Comparison of ENCODE assay signal across 14 cellular contexts in the genomic region with DNA sequence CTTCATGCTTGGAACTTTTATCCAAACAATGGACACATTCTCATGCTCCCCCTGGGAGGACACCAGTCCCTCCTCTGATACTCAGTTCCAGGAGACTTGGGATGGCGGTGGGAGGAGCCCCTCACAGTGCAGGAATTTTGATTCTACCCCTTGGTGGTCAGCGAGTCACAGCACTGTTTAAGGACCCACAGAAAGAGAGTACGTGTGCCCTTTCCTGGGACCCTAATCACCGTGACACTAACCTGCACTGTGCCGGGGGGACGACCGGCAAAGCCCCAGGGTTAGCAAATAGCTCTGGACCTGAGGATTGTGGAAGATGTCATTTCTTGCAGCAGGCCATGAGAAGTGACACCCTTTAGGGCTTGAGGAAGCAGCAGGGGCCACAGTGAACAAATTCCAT. TPM values are rescaled to one million over a fixed set of nuclear protein-coding genes. Genes with fewer than 3 reads are reported as not detected.
DNase-seq lines count a peak whose midpoint lies in the region; ATAC-seq, FAIRE-seq and TF ChIP-seq lines count a peak whose summit lies in the region.
"Had no signal": no experiment of that assay in that cellular context is flagged by ENCODE, and none has a peak within 500 bp of the region (broad histone marks: within the 10 kb centered on the region; RNA-seq: fewer than 3 reads in every experiment).

No MANE protein-coding gene starts in this region.

- no TSS peak for BruUV-seq in PC-9 (replicated peaks; lab: Mats Ljungman, UMichigan)

- H3K9me3 ChIP-seq in left ventricle myocardium inferior (replicated peaks) (no peaks in the 10 kb centered on the region), heart left ventricle (no peaks in the 10 kb centered on the region), keratinocyte (ENCODE audit: control insufficient read depth, low read depth, low read length) (no peaks in the 10 kb centered on the region), uterus (no peaks in the 10 kb centered on the region), PC-9 (ENCODE audit: insufficient read depth, low read depth) (no peaks in the 10 kb centered on the region)

- no peaks in the 10 kb centered on the region for H3K9me2 ChIP-seq in PC-9 (ENCODE audit: insufficient read depth)

- peaks cover 51% of the 10 kb centered on the region for H3K4me1 ChIP-seq in left ventricle myocardium inferior
- H3K4me1 ChIP-seq in heart left ventricle, result peaks cover 0 to 54% (median 19%) of the 10 kb centered on the region in 12 donors
- peaks cover 70% of the 10 kb centered on the region for H3K4me1 ChIP-seq in keratinocyte (ENCODE audit: control insufficient read depth, extremely low read depth, insufficient read depth, low read length)
- H3K4me1 ChIP-seq in rectal smooth muscle tissue (ENCODE audit: control insufficient read depth, insufficient read depth, low read length), result peaks cover 16% of the 10 kb centered on the region
- peaks cover 7 to 14% of the 10 kb centered on the region in 2 donors for H3K4me1 ChIP-seq in uterus
- H3K4me1 ChIP-seq in PC-9 (replicated peaks; ENCODE audit: insufficient read depth), result peaks cover 23% of the 10 kb centered on the region

- TF ChIP-seq CTCF in left ventricle myocardium inferior (IDR thresholded peaks at IDR 0.05; ENCODE audit: borderline replicate concordance) (no peak), heart left ventricle (IDR thresholded peaks at IDR 0.05) (no peak), keratinocyte (optimal IDR thresholded peaks at IDR 0.05 in 1 of 3, IDR thresholded peaks at IDR 0.05 in 1 of 3, conservative IDR thresholded peaks at IDR 0.05 in 1 of 3; ENCODE audit: extremely low read depth in 1 of 3, insufficient read depth in 2 of 3, low read length in 3 of 3) (no peak), uterus (IDR thresholded peaks at IDR 0.05) (no peak), PC-9 (conservative IDR thresholded peaks at IDR 0.05) (no peak)

- H3K4me3 ChIP-seq in left ventricle myocardium inferior, result no peak overlapping the region
- H3K4me3 ChIP-seq in heart left ventricle, result no peak overlapping the region
- no peak overlapping the region for H3K4me3 ChIP-seq in keratinocyte (ENCODE audit: control insufficient read depth in 2 of 3, extremely low read depth in 1 of 3, insufficient read depth in 2 of 3, low read depth in 1 of 3, low read length in 3 of 3)
- no peak overlapping the region for H3K4me3 ChIP-seq in rectal smooth muscle tissue (ENCODE audit: low read length)
- no peak overlapping the region for H3K4me3 ChIP-seq in uterus
- no peak overlapping the region for H3K4me3 ChIP-seq in PC-9
- H3K4me3 ChIP-seq: GM23248 had no signal

- no peak overlapping the region for H2AFZ ChIP-seq in keratinocyte (ENCODE audit: control insufficient read depth, low read length)
- no peak overlapping the region for H2AFZ ChIP-seq in PC-9
- H2AFZ ChIP-seq: GM23248 had no signal

- H3K4me2 ChIP-seq in keratinocyte (ENCODE audit: control insufficient read depth, extremely low read depth, insufficient read depth, low read depth, low read length) (peak overlapping the region; percentile 49), PC-9 (no peak overlapping the region)

- POLR2A ChIA-PET in PC-9 (lab: Charles Lee; ENCODE audit: unreplicated experiment), result no interaction called here

- ATAC-seq in heart left ventricle (no peak), HG03520 (IDR thresholded peaks at IDR 0.05; ENCODE audit: unreplicated experiment) (no peak)

- H3F3A ChIP-seq in PC-9 (ENCODE audit: insufficient read depth, low read depth), result peaks cover 4% of the 10 kb centered on the region; the same call in 1 of the 2 replicates

- H3K9me1 ChIP-seq in keratinocyte (ENCODE audit: control insufficient read depth, extremely low read depth, insufficient read depth, low read length), result peaks cover 11% of the 10 kb centered on the region

- no peak for FAIRE-seq in keratinocyte (lab: Jason Lieb, UNC)
- FAIRE-seq: GM19239 had no signal

- 83 to 95% (median 88%) methylated on average over 6 to 7 of the region's 7 CpGs for WGBS in heart left ventricle, 4 donors

- peaks cover 78% of the 10 kb centered on the region for H3K79me2 ChIP-seq in keratinocyte (ENCODE audit: control insufficient read depth, insufficient read depth, low read length)
- peaks cover 10% of the 10 kb centered on the region for H3K79me2 ChIP-seq in PC-9 (ENCODE audit: low read depth)

- intact Hi-C loops in left ventricle myocardium inferior (cut with micrococcal nuclease) (no loop called here), heart left ventricle (cut with DNase I) (no loop called here), uterus (cut with DNase I; ENCODE audit: low total_unique reads) (no loop called here), PC-9 (cut with micrococcal nuclease; ENCODE audit: unreplicated experiment) (no loop called here)

- CTCF ChIA-PET in PC-9 (lab: Charles Lee), result no interaction called here

- TF ChIP-seq POLR2A in heart left ventricle (IDR thresholded peaks at IDR 0.05) (no peak), uterus (IDR thresholded peaks at IDR 0.05) (no peak)

- dilution Hi-C loops in keratinocyte (cut with MboI; ENCODE audit: extremely low pct_ligation_motif_present, low sequenced_read_pairs), result no loop called here

- H4K20me1 ChIP-seq in keratinocyte (ENCODE audit: control insufficient read depth, extremely low read depth, insufficient read depth, low read length) (no peaks in the 10 kb centered on the region), PC-9 (ENCODE audit: insufficient read depth) (no peaks in the 10 kb centered on the region)

- H3K27me3 ChIP-seq in left ventricle myocardium inferior (ENCODE audit: low read depth) (peaks cover 28% of the 10 kb centered on the region), heart left ventricle (no peaks in the 10 kb centered on the region), keratinocyte (ENCODE audit: control insufficient read depth, extremely low read depth, insufficient read depth, low read length) (no peaks in the 10 kb centered on the region), rectal smooth muscle tissue (ENCODE audit: control insufficient read depth, insufficient read depth, low read length) (no peaks in the 10 kb centered on the region), uterus (no peaks in the 10 kb centered on the region), PC-9 (ENCODE audit: insufficient read depth, low read depth) (no peaks in the 10 kb centered on the region)

- H3K27ac ChIP-seq in left ventricle myocardium inferior (replicated peaks) (peak overlapping the region; percentile 5), heart left ventricle (peak overlapping the region in 1 of 12 donors; percentile 47), keratinocyte (ENCODE audit: control insufficient read depth, insufficient read depth, low read length) (peak overlapping the region; percentile 21), rectal smooth muscle tissue (ENCODE audit: low read depth, low read length) (peak overlapping the region; percentile 27), uterus (peak overlapping the region; percentile 56 to 64), PC-9 (no peak overlapping the region)
- H3K27ac ChIP-seq: GM23248 had no signal

- no peaks in the 10 kb centered on the region for H3K36me3 ChIP-seq in left ventricle myocardium inferior
- no peaks in the 10 kb centered on the region for H3K36me3 ChIP-seq in heart left ventricle
- H3K36me3 ChIP-seq in keratinocyte (ENCODE audit: control insufficient read depth in 2 of 2, extremely low read depth in 1 of 2, insufficient read depth in 2 of 2, low read length in 2 of 2), result peaks cover 2 to 15% of the 10 kb centered on the region in 2 experiments
- H3K36me3 ChIP-seq in rectal smooth muscle tissue (ENCODE audit: control insufficient read depth, insufficient read depth, low read length), result no peaks in the 10 kb centered on the region
- H3K36me3 ChIP-seq in uterus, result no peaks in the 10 kb centered on the region
- no peaks in the 10 kb centered on the region for H3K36me3 ChIP-seq in PC-9 (ENCODE audit: low read depth)

- DNase-seq in left ventricle myocardium inferior (no peak), heart left ventricle (no peak), keratinocyte (ENCODE audit: low read depth, low spot score) (no peak), uterus (no peak), retina (no peak), PC-9 (no peak)
- DNase-seq: COR-L47, GM23248, NCI-H2227 treated with DMSO at 0.1 percent for 48 hours, NCI-H526, OCI-M1 had no signal

- H3K9ac ChIP-seq in keratinocyte (ENCODE audit: control insufficient read depth, extremely low read depth, insufficient read depth, low read length), result no peak overlapping the region
- no peak overlapping the region for H3K9ac ChIP-seq in rectal smooth muscle tissue (ENCODE audit: low read length)
- H3K9ac ChIP-seq: GM23248 had no signal

RNA-seq across cellular contexts. Expression of a gene that starts 10.4 kb away (rescaled TPM):
- 7.0 TPM for total RNA-seq in left ventricle myocardium inferior
- total RNA-seq in heart left ventricle, result 1 to 10 TPM; 2.8 to 8.2 (median 5.0) TPM
- polyA plus RNA-seq in heart left ventricle, result 1 to 10 TPM; 2.8 to 3.0 TPM
- polyA plus RNA-seq in keratinocyte, result 36.8 to 52.5 TPM (median 40.4 TPM) in 3 replicates
- 20.8 TPM for polyA plus RNA-seq in keratinocyte (2011; ENCODE audit: low read depth)
- polyA plus RNA-seq in keratinocyte (2011; cell fraction: cytosol; rRNA removed), result 29.7 and 35.5 TPM in 2 replicates
- 69.0 and 69.2 TPM in 2 replicates for polyA plus RNA-seq in keratinocyte (2011; cell fraction: nucleus; rRNA removed)
- 13.0 and 44.6 TPM in 2 replicates for polyA plus RNA-seq in keratinocyte (2012; ENCODE audit: low replicate concordance)
- 49.9 to 74.0 TPM (median 61.2 TPM) in 3 replicates for polyA minus RNA-seq in keratinocyte
- polyA minus RNA-seq in keratinocyte (2011; cell fraction: cytosol; rRNA and poly(A)+ RNA removed), result 44.5 TPM
- polyA minus RNA-seq in keratinocyte (2011; cell fraction: nucleus; rRNA and poly(A)+ RNA removed), result 47.1 and 58.1 TPM in 2 replicates
- total RNA-seq in uterus, result 10 to 100 TPM; 28.4 to 86.6 (median 48.6) TPM
- 35.4 and 39.9 TPM in 2 replicates for total RNA-seq in PC-9 (2021)
- total RNA-seq: GM23248 had no signal
- polyA plus RNA-seq: GM23248 had no signal
